In genomic region chr6:111088668-111089003, GRCh38 we compare ENCODE assay signal across 9 cellular contexts. TPM values are rescaled to one million over a fixed set of nuclear protein-coding genes. Genes with fewer than 3 reads are reported as not detected.
A peak's percentile ranks its signal among the peaks of the same experiment; 100 is the strongest.
DNase-seq lines count a peak whose midpoint lies in the region; ATAC-seq, FAIRE-seq and TF ChIP-seq lines count a peak whose summit lies in the region.
"Had no signal": no experiment of that assay in that cellular context is flagged by ENCODE, and none has a peak within 500 bp of the region (broad histone marks: within the 10 kb centered on the region; RNA-seq: fewer than 3 reads in every experiment).

No MANE protein-coding gene starts in this region.

- POLR2A ChIA-PET in CD8-positive, alpha-beta memory T cell (lab: Charles Lee) = no interaction called here
- POLR2A ChIA-PET in H1 (lab: Charles Lee; ENCODE audit: partially characterized antibody) = interaction anchor here (0.7 to 1.7 kb wide), 5 partner anchors 8 to 82 kb away, joined by 3 to 7 read pairs (median 3); no protein-coding TSS in a partner anchor

- no peak overlapping the region for H4K5ac ChIP-seq in H1 (ENCODE audit: insufficient read length, low read depth, low read length)

- H2BK20ac ChIP-seq in H1 (ENCODE audit: low read length) = no peak overlapping the region

- H3K23ac ChIP-seq in H1 (ENCODE audit: insufficient read length) (no peak overlapping the region), neuronal stem cell (ENCODE audit: low read depth, low read length, poor library complexity) (no peak overlapping the region)

- no peaks in the 10 kb centered on the region for H3K9me3 ChIP-seq in CD8-positive, alpha-beta memory T cell (ENCODE audit: low read length)
- H3K9me3 ChIP-seq in H1 (ENCODE audit: insufficient read depth in 2 of 2, low read depth in 1 of 2, low read length in 1 of 2) (no peaks in the 10 kb centered on the region), neuronal stem cell (replicated peaks in 1 of 2; ENCODE audit: control insufficient read depth in 2 of 2, insufficient read depth in 1 of 2, low read depth in 1 of 2, low read length in 2 of 2) (no peaks in the 10 kb centered on the region)

- H2AK5ac ChIP-seq in H1 (ENCODE audit: low read depth, low read length) (no peak overlapping the region), neuronal stem cell (ENCODE audit: low read depth, low read length) (no peak overlapping the region)

- ATAC-seq in HG03342 (IDR thresholded peaks at IDR 0.05; ENCODE audit: unreplicated experiment) = no peak

- DNase-seq in CD8-positive, alpha-beta memory T cell = no peak
- DNase-seq in NB4 (ENCODE audit: low read depth) = no peak
- no peak for DNase-seq in H1 (ENCODE audit: low read depth in 1 of 2, low spot score in 2 of 2)
- no peak for DNase-seq in neuronal stem cell (ENCODE audit: low spot score)
- DNase-seq in ecto neural progenitor cell (ENCODE audit: low spot score) = no peak
- no peak for DNase-seq in ureter (ENCODE audit: low spot score)
- no peak for DNase-seq in activated CD4-positive, alpha-beta T cell treated with anti-CD3 and anti-CD28 coated beads, Interleukin-2, amount 50 U/mL, for 48 hours
- DNase-seq: NCI-H226 had no signal

- H2BK12ac ChIP-seq in H1 (ENCODE audit: low read depth, low read length) (no peak overlapping the region), neuronal stem cell (ENCODE audit: low read length) (no peak overlapping the region)

- peak overlapping the region; percentile 86 to 96 (median 94) for H3K4me3 Mint-ChIP-seq in CD8-positive, alpha-beta memory T cell

- TF ChIP-seq POLR2A in NB4 (IDR thresholded peaks at IDR 0.05; ENCODE audit: extremely low read depth, insufficient read length) (no peak), H1 (IDR thresholded peaks at IDR 0.05; ENCODE audit: control extremely low read depth in 1 of 2, low read depth in 2 of 2, low read length in 2 of 2) (no peak)

- H4K91ac ChIP-seq in H1 (replicated peaks; ENCODE audit: insufficient read length, low read length) (no peak overlapping the region), neuronal stem cell (ENCODE audit: low read depth, low read length, poor library complexity) (no peak overlapping the region)

- H2AFZ ChIP-seq in H1 (ENCODE audit: low read length) = no peak overlapping the region
- no peak overlapping the region for H2AFZ ChIP-seq in neuronal stem cell (ENCODE audit: low read length)

- no peak overlapping the region for H2BK15ac ChIP-seq in H1 (ENCODE audit: low read length)
- no peak overlapping the region for H2BK15ac ChIP-seq in neuronal stem cell (ENCODE audit: low read length)

- FAIRE-seq in H1 (lab: Jason Lieb, UNC) = peak; percentile 7

- H2BK120ac ChIP-seq in H1 (replicated peaks; ENCODE audit: low read depth, low read length) = no peak overlapping the region
- H2BK120ac ChIP-seq in neuronal stem cell (ENCODE audit: low read depth, low read length) = no peak overlapping the region

- no peak for TF ChIP-seq CTCF in NB4 (IDR thresholded peaks at IDR 0.05; ENCODE audit: low read depth, low read length)
- no peak for TF ChIP-seq CTCF in H1 (IDR thresholded peaks at IDR 0.05; ENCODE audit: control extremely low read depth in 1 of 3, insufficient read depth in 1 of 3, low read depth in 1 of 3, low read length in 3 of 3)

- no peak overlapping the region for H4K8ac ChIP-seq in H1 (ENCODE audit: extremely low read depth, insufficient read depth, low read length)
- no peak overlapping the region for H4K8ac ChIP-seq in neuronal stem cell (ENCODE audit: low read depth, low read length)

- H3K9ac ChIP-seq in H1 (replicated peaks in 1 of 4; ENCODE audit: extremely low read depth in 1 of 4, low read depth in 3 of 4, low read length in 3 of 4) = peak overlapping the region in 1 of 4 experiments; percentile 19; a peak in 2 of 7 replicates
- no peak overlapping the region for H3K9ac ChIP-seq in neuronal stem cell (ENCODE audit: low read depth, low read length, poor library complexity)

- peaks cover 16% of the 10 kb centered on the region for H3K4me1 ChIP-seq in CD8-positive, alpha-beta memory T cell (ENCODE audit: insufficient read depth, low read length)
- H3K4me1 ChIP-seq in H1 (replicated peaks in 1 of 4; ENCODE audit: control insufficient read depth in 3 of 4, insufficient read depth in 4 of 4, low read length in 3 of 4) (peaks cover 2 to 17% (median 10%) of the 10 kb centered on the region in 4 experiments; a peak in 4 of 7 replicates), neuronal stem cell (ENCODE audit: control insufficient read depth in 2 of 2, insufficient read depth in 1 of 2, low read depth in 1 of 2, low read length in 2 of 2) (peaks cover 0 to 9% of the 10 kb centered on the region in 2 donors)

- peak overlapping the region; percentile 66 for H3K4me3 ChIP-seq in CD8-positive, alpha-beta memory T cell (ENCODE audit: low read length)
- H3K4me3 ChIP-seq in NB4 (ENCODE audit: low read depth, low read length) (peak overlapping the region; percentile 59), H1 (ENCODE audit: extremely low read depth in 1 of 4, insufficient read depth in 2 of 4, low read depth in 3 of 4, low read length in 4 of 4) (peak overlapping the region; percentile 77 to 94 (median 84)), neuronal stem cell (ENCODE audit: low read length in 2 of 2) (peak overlapping the region in 1 of 2 donors; percentile 57)

- no peaks in the 10 kb centered on the region for H3K36me3 ChIP-seq in CD8-positive, alpha-beta memory T cell (ENCODE audit: insufficient read depth, low read length)
- H3K36me3 ChIP-seq in H1 (ENCODE audit: control insufficient read depth in 2 of 4, insufficient read depth in 4 of 4, low read length in 3 of 4) = no peaks in the 10 kb centered on the region
- no peaks in the 10 kb centered on the region for H3K36me3 ChIP-seq in neuronal stem cell (replicated peaks in 1 of 2; ENCODE audit: control insufficient read depth in 2 of 2, insufficient read depth in 2 of 2, low read length in 2 of 2)

- no peak for TF ChIP-seq EP300 in H1 (IDR thresholded peaks at IDR 0.05; ENCODE audit: borderline replicate concordance in 1 of 2, low read depth in 2 of 2, low read length in 2 of 2)

- H3K79me2 ChIP-seq in H1 (ENCODE audit: control insufficient read depth in 1 of 2, insufficient read depth in 2 of 2, low read length in 2 of 2) = peaks cover 0 to 24% of the 10 kb centered on the region in 2 experiments; a peak in 2 of 4 replicates

- no peak for TF ChIP-seq RAD21 in H1 (IDR thresholded peaks at IDR 0.05 in 1 of 2, conservative IDR thresholded peaks at IDR 0.05 in 1 of 2; ENCODE audit: low read depth in 2 of 2, low read length in 2 of 2)

- no peaks in the 10 kb centered on the region for H4K20me1 ChIP-seq in H1 (replicated peaks in 1 of 2; ENCODE audit: control insufficient read depth in 1 of 2, insufficient read depth in 2 of 2, low read length in 2 of 2)

- peak overlapping the region; percentile 93 to 99 for H3K4me2 ChIP-seq in H1 (ENCODE audit: insufficient read depth in 1 of 2, low read depth in 2 of 2, low read length in 2 of 2)
- peak overlapping the region; percentile 100 for H3K4me2 ChIP-seq in neuronal stem cell (ENCODE audit: insufficient read depth, low read length, poor library complexity, severe bottlenecking)

- H3K23me2 ChIP-seq in H1 (ENCODE audit: low read depth, low read length) = peaks cover 11% of the 10 kb centered on the region; the same call in 1 of the 2 replicates

- H3K27ac Mint-ChIP-seq in CD8-positive, alpha-beta memory T cell = peak overlapping the region in 7 of 8 donors; percentile 22 to 94 (median 91)

- no peaks in the 10 kb centered on the region for H3K9me3 Mint-ChIP-seq in CD8-positive, alpha-beta memory T cell

- no peak overlapping the region for H3K4ac ChIP-seq in H1 (replicated peaks; ENCODE audit: insufficient read length, low read depth, low read length)
- no peak overlapping the region for H3K4ac ChIP-seq in neuronal stem cell (ENCODE audit: low read length)

- H3K79me1 ChIP-seq in H1 (ENCODE audit: low read depth, low read length) (no peaks in the 10 kb centered on the region), neuronal stem cell (ENCODE audit: low read depth, low read length) (no peaks in the 10 kb centered on the region)

- no peak overlapping the region for H2BK5ac ChIP-seq in H1 (ENCODE audit: low read depth, low read length)
- H2BK5ac ChIP-seq in neuronal stem cell (ENCODE audit: low read length) = no peak overlapping the region

- peaks cover 7 to 40% of the 10 kb centered on the region in 2 donors for H3K27me3 Mint-ChIP-seq in CD8-positive, alpha-beta memory T cell

- H3K18ac ChIP-seq in H1 (ENCODE audit: extremely low read depth, low read length) = no peak overlapping the region
- no peak overlapping the region for H3K18ac ChIP-seq in neuronal stem cell (ENCODE audit: low read length)

- H3K56ac ChIP-seq in H1 (replicated peaks; ENCODE audit: insufficient read length, low read depth, low read length) = no peak overlapping the region

- no peak overlapping the region for H3K27ac ChIP-seq in CD8-positive, alpha-beta memory T cell (ENCODE audit: low read depth, low read length)
- H3K27ac ChIP-seq in H1 (ENCODE audit: low read depth, low read length) = no peak overlapping the region
- no peak overlapping the region for H3K27ac ChIP-seq in neuronal stem cell (replicated peaks; ENCODE audit: low read length)

- CTCF ChIA-PET in CD8-positive, alpha-beta memory T cell (lab: Charles Lee) = no interaction called here
- CTCF ChIA-PET in H1 (lab: Charles Lee; ENCODE audit: partially characterized antibody) = interaction anchor here (0.9 to 1.1 kb wide), 2 partner anchors 168 to 170 kb away, joined by 3 to 4 read pairs; a partner anchor contains a TSS

- H3K27me3 ChIP-seq in CD8-positive, alpha-beta memory T cell (ENCODE audit: insufficient read depth, low read length, poor library complexity, severe bottlenecking) = no peaks in the 10 kb centered on the region
- H3K27me3 ChIP-seq in H1 (replicated peaks in 1 of 4; ENCODE audit: control insufficient read depth in 3 of 4, extremely low read depth in 1 of 4, insufficient read depth in 3 of 4, low read length in 3 of 4) (peaks cover 0 to 13% (median 5%) of the 10 kb centered on the region in 4 experiments; a peak in 6 of 7 replicates), neuronal stem cell (ENCODE audit: control insufficient read depth in 3 of 3, insufficient read depth in 3 of 3, low read depth in 1 of 3, low read length in 3 of 3) (peaks cover 2 to 71% (median 25%) of the 10 kb centered on the region in 3 experiments)

- H3K14ac ChIP-seq in H1 (ENCODE audit: insufficient read length) = no peak overlapping the region
- no peak overlapping the region for H3K14ac ChIP-seq in neuronal stem cell (ENCODE audit: low read length)

- WGBS in H1 (ENCODE audit: extremely low coverage in 1 of 2, insufficient coverage in 1 of 2, insufficient read length in 1 of 2, insufficient replicate concordance in 2 of 2, low coverage in 1 of 2, low lambda C conversion rate in 2 of 2, missing lambda C conversion rate in 1 of 2), 2 experiments = 3% methylated on average over 5 of the region's 5 CpGs; no CpG with 5 or more reads in 1 of the 2 experiments
- no CpG with 5 or more reads among the region's 5 CpGs for WGBS in neuronal stem cell (ENCODE audit: extremely low coverage in 2 of 2, insufficient read length in 2 of 2, insufficient replicate concordance in 1 of 2), 2 donors

- peaks cover 17 to 34% (median 26%) of the 10 kb centered on the region in 3 donors for H3K4me1 Mint-ChIP-seq in CD8-positive, alpha-beta memory T cell

- H3K36me3 Mint-ChIP-seq in CD8-positive, alpha-beta memory T cell = no peaks in the 10 kb centered on the region

RNA-seq across cellular contexts. Expression of gene SLC16A10, which starts 1.3 kb away (rescaled TPM):
- total RNA-seq in CD8-positive, alpha-beta memory T cell = 1 to 10 TPM; 3.3 to 3.5 TPM
- polyA plus RNA-seq in CD8-positive, alpha-beta memory T cell = 2.2 TPM
- total RNA-seq in H1 (2021; fragmentation: NEBNext Ultra II Directional; extraction: Animal tissue kit (Norgen Biotek cat#: 25700)) = 16.9 and 18.6 TPM in 2 replicates
- polyA plus RNA-seq in H1 (2011; rRNA removed) = 14.6 and 23.2 TPM in 2 replicates
- 10.5 TPM for polyA plus RNA-seq in H1 (2011; cell fraction: cytosol; rRNA removed)
- 6.5 TPM for polyA plus RNA-seq in H1 (2011; cell fraction: nucleus; rRNA removed)
- polyA plus RNA-seq in H1 (2012, experiment 1 of 2) = 7.9 to 9.1 TPM (median 8.7 TPM) in 4 replicates
- polyA plus RNA-seq in H1 (2012, experiment 2 of 2) = 6.6 TPM
- polyA plus RNA-seq in H1 (2013, experiment 1 of 2) = 20.1 TPM
- polyA plus RNA-seq in H1 (2013, experiment 2 of 2) = 23.7 TPM
- 29.9 and 30.4 TPM in 2 replicates for polyA minus RNA-seq in H1 (2011; rRNA and poly(A)+ RNA removed)
- 8.7 TPM for polyA minus RNA-seq in H1 (2011; cell fraction: cytosol; rRNA and poly(A)+ RNA removed)
- polyA minus RNA-seq in H1 (2011; cell fraction: nucleus; rRNA and poly(A)+ RNA removed) = 25.1 TPM
- polyA plus RNA-seq in neuronal stem cell (2013, experiment 1 of 2) = 1.6 TPM
- 1.9 TPM for polyA plus RNA-seq in neuronal stem cell (2013, experiment 2 of 2)
- 1.8 TPM for total RNA-seq in ureter
